Comparison of ENCODE assay signal across 34 cellular contexts in genomic region chrX:21978346-21978745, GRCh38.
"Had no signal": no experiment of that assay in that cellular context is flagged by ENCODE, and none has a peak within 500 bp of the region (broad histone marks: within the 10 kb centered on the region; RNA-seq: fewer than 3 reads in every experiment).

No MANE protein-coding gene starts in this region.

- H3K4me3 Mint-ChIP-seq: activated CD4-positive, alpha-beta memory T cell treated with anti-CD3 and anti-CD28 coated beads for 36 hours; activated CD4-positive, alpha-beta T cell treated with anti-CD3 and anti-CD28 coated beads for 36 hours; activated naive CD4-positive, alpha-beta T cell treated with anti-CD3 and anti-CD28 coated beads, Interleukin-2, amount 10 ng/mL, durations not matched to agents 7 days and 5 days; activated naive CD8-positive, alpha-beta T cell; activated naive CD8-positive, alpha-beta T cell treated with anti-CD3 and anti-CD28 coated beads, Interleukin-2, amount 50 U/mL, for 24 hours; brain; T-helper 1 cell treated with Interleukin-12 subunit alpha and Interleukin-12 subunit beta and Interleukin-4 antibody, amounts not matched to agents 30 μg/mL and 1 μg/mL, for 36 hours; T-helper 2 cell treated with Interferon-gamma antibody and Interleukin-4, amounts not matched to agents 5 μg/mL and 100 μg/mL, for 36 hours; WTC11 had no signal

- H3K27ac ChIP-seq: Peyer's patch, SJSA1 had no signal

- H3K4me1 Mint-ChIP-seq: WTC11 had no signal

- H3K27me3 ChIP-seq: Peyer's patch, SJSA1 had no signal

- H3K4me3 ChIP-seq: Peyer's patch, SJSA1 had no signal

- ATAC-seq: activated CD4-positive, alpha-beta T cell treated with anti-CD3 and anti-CD28 coated beads for 36 hours; activated CD4-positive, CD25-positive, alpha-beta regulatory T cell treated with anti-CD3 and anti-CD28 coated beads, Interleukin-2, amount 50 U/mL, for 24 hours; activated naive CD8-positive, alpha-beta T cell treated with anti-CD3 and anti-CD28 coated beads, Interleukin-2, amount 50 U/mL, for 24 hours; PC-3; WTC11 had no signal

- H3K27me3 Mint-ChIP-seq: activated CD4-positive, alpha-beta memory T cell treated with anti-CD3 and anti-CD28 coated beads for 36 hours; activated CD4-positive, alpha-beta T cell treated with anti-CD3 and anti-CD28 coated beads for 36 hours; activated naive CD4-positive, alpha-beta T cell treated with anti-CD3 and anti-CD28 coated beads, Interleukin-2, amount 10 ng/mL, durations not matched to agents 7 days and 5 days; activated naive CD8-positive, alpha-beta T cell; activated naive CD8-positive, alpha-beta T cell treated with anti-CD3 and anti-CD28 coated beads, Interleukin-2, amount 50 U/mL, for 24 hours; brain had no signal

- H3K4me2 ChIP-seq: SK-N-SH had no signal

- H3K9me2 ChIP-seq: SK-N-SH had no signal

- H3K9me3 Mint-ChIP-seq: activated CD4-positive, alpha-beta memory T cell treated with anti-CD3 and anti-CD28 coated beads for 36 hours; activated naive CD4-positive, alpha-beta T cell treated with anti-CD3 and anti-CD28 coated beads, Interleukin-2, amount 10 ng/mL, durations not matched to agents 7 days and 5 days; activated naive CD8-positive, alpha-beta T cell treated with anti-CD3 and anti-CD28 coated beads, Interleukin-2, amount 50 U/mL, for 24 hours; T-helper 1 cell treated with Interleukin-12 subunit alpha and Interleukin-12 subunit beta and Interleukin-4 antibody, amounts not matched to agents 30 μg/mL and 1 μg/mL, for 36 hours; T-helper 2 cell treated with Interferon-gamma antibody and Interleukin-4, amounts not matched to agents 5 μg/mL and 100 μg/mL, for 36 hours; WTC11 had no signal

- H3K9ac ChIP-seq: SK-N-SH had no signal

- H3K36me3 Mint-ChIP-seq: activated naive CD8-positive, alpha-beta T cell had no signal

- H3K27ac Mint-ChIP-seq: activated CD4-positive, alpha-beta memory T cell treated with anti-CD3 and anti-CD28 coated beads for 36 hours; activated CD4-positive, alpha-beta T cell treated with anti-CD3 and anti-CD28 coated beads for 36 hours; activated naive CD4-positive, alpha-beta T cell treated with anti-CD3 and anti-CD28 coated beads, Interleukin-2, amount 10 ng/mL, durations not matched to agents 7 days and 5 days; activated naive CD8-positive, alpha-beta T cell; activated naive CD8-positive, alpha-beta T cell treated with anti-CD3 and anti-CD28 coated beads, Interleukin-2, amount 50 U/mL, for 24 hours; brain; T-helper 1 cell treated with Interleukin-12 subunit alpha and Interleukin-12 subunit beta and Interleukin-4 antibody, amounts not matched to agents 30 μg/mL and 1 μg/mL, for 36 hours; T-helper 2 cell treated with Interferon-gamma antibody and Interleukin-4, amounts not matched to agents 5 μg/mL and 100 μg/mL, for 36 hours; WTC11 had no signal

- H3K36me3 ChIP-seq: Peyer's patch had no signal

- H3K9me3 ChIP-seq: Peyer's patch, SJSA1, SK-N-SH had no signal

- DNase-seq: activated CD4-positive, alpha-beta memory T cell treated with anti-CD3 and anti-CD28 coated beads for 36 hours; activated CD4-positive, alpha-beta T cell treated with anti-CD3 and anti-CD28 coated beads for 36 hours; activated CD4-positive, alpha-beta T cell treated with anti-CD3 and anti-CD28 coated beads, Interleukin-2, amount 50 U/mL, for 1 hour; activated CD8-positive, alpha-beta memory T cell treated with anti-CD3 and anti-CD28 coated beads, Interleukin-2, amount 50 U/mL, for 4 hours; activated effector memory CD4-positive, alpha-beta T cell treated with Interleukin-2 at 50 U/mL for 16 hours; activated naive CD4-positive, alpha-beta T cell treated with anti-CD3 and anti-CD28 coated beads, Interleukin-2, amount 10 ng/mL, durations not matched to agents 7 days and 5 days; activated naive CD8-positive, alpha-beta T cell treated with anti-CD3 and anti-CD28 coated beads, Interleukin-2, amount 50 U/mL, for 24 hours; activated T-cell treated with anti-CD3 and anti-CD28 coated beads for 4 hours; activated T-cell treated with anti-CD3 and anti-CD28 coated beads, Interleukin-2, amount 50 U/mL, for 48 hours; anterior cingulate cortex; central memory CD4-positive, alpha-beta T cell; NCI-H1092 treated with DMSO at 0.1 percent for 48 hours; NCI-H1417; NCI-H146; NCI-H187; NCI-H2081; NCI-H2171 treated with DMSO at 0.1 percent for 48 hours; NCI-H2227 treated with DMSO at 0.1 percent for 48 hours; NCI-H446; NCI-H510A treated with DMSO at 0.1 percent for 48 hours; NCI-H526 treated with DMSO at 0.1 percent for 48 hours; NCI-H774; PC-3; Peyer's patch; RPMI8226; SHP77 treated with DMSO at 0.1 percent for 48 hours; SK-N-SH had no signal
